Comparison of ENCODE assay signal across 20 cellular contexts in the genomic region with DNA sequence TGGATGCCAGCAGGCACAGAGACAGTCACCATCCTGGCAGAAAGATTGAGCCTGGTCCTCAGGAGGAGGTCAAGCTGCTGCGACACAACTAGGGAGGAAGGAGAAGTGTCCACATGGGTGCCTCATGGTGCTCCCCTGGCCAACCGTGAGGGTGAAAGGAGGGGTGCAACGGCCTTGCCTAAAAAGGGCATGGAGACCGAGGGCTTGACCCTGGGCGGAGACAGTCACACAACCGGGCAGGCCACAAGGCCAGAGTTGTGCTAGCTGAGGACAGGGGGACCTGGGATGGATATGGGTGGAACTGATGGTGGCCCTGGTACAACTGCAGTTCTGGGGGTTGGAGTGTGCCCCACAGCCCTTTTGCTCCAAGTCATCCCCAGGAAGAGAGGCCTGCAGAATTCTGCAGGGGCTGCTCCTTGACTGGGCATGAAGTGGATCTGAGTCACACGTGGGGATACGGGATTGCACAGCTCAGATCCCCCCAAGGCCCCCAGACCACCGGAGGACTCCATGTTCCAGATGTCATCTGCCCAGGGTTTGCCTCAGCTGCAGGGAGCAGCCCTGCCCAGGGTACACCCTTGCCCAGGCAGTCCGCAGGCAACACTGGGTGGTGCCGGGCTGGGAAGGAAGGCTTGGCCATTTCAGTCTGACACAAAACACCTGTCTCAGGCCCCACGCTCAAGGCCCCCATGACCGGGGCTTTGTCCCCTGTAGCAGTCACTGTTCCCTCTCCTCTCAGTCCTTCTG.
"Had no signal": no experiment of that assay in that cellular context is flagged by ENCODE, and none has a peak within 500 bp of the region (broad histone marks: within the 10 kb centered on the region; RNA-seq: fewer than 3 reads in every experiment).

No MANE protein-coding gene starts in this region.

- H3K27ac ChIP-seq: body of pancreas, gastroesophageal sphincter, hepatocyte, parathyroid adenoma, spleen, testis had no signal

- H3K4me3 ChIP-seq: adrenal gland, body of pancreas, gastroesophageal sphincter, hepatocyte, spleen, testis had no signal

- H3K36me3 ChIP-seq: adrenal gland, gastroesophageal sphincter, spleen had no signal

- H3K4me1 ChIP-seq: adrenal gland, body of pancreas, gastroesophageal sphincter, parathyroid adenoma, spleen had no signal

- H3K27me3 ChIP-seq: adrenal gland, body of pancreas, gastroesophageal sphincter, hepatocyte, testis had no signal

- DNase-seq: activated CD4-positive, alpha-beta memory T cell treated with anti-CD3 and anti-CD28 coated beads, Interleukin-2, amount 10 ng/mL, durations not matched to agents 7 days and 5 days; activated CD4-positive, alpha-beta T cell treated with anti-CD3 and anti-CD28 coated beads for 48 hours; activated effector memory CD4-positive, alpha-beta T cell treated with anti-CD3 and anti-CD28 coated beads, Interleukin-2, amount 50 U/mL, for 16 hours; activated naive CD4-positive, alpha-beta T cell treated with anti-CD3 and anti-CD28 coated beads for 36 hours; activated naive CD8-positive, alpha-beta T cell treated with anti-CD3 and anti-CD28 coated beads for 36 hours; adrenal gland; aorta; body of pancreas; effector memory CD4-positive, alpha-beta T cell; left cardiac atrium; right cardiac atrium; spleen; stimulated activated naive CD4-positive, alpha-beta T cell treated with Interleukin-2 at 50 U/mL for 16 hours; SW 1271; T-helper 9 cell; testis; trophoblast cell had no signal

- ATAC-seq: body of pancreas, gastroesophageal sphincter, left cardiac atrium, right cardiac atrium had no signal

- H3K9me3 ChIP-seq: adrenal gland, body of pancreas, gastroesophageal sphincter, spleen, testis had no signal
